ENCODE assay signal across 10 cellular contexts in the genomic region with DNA sequence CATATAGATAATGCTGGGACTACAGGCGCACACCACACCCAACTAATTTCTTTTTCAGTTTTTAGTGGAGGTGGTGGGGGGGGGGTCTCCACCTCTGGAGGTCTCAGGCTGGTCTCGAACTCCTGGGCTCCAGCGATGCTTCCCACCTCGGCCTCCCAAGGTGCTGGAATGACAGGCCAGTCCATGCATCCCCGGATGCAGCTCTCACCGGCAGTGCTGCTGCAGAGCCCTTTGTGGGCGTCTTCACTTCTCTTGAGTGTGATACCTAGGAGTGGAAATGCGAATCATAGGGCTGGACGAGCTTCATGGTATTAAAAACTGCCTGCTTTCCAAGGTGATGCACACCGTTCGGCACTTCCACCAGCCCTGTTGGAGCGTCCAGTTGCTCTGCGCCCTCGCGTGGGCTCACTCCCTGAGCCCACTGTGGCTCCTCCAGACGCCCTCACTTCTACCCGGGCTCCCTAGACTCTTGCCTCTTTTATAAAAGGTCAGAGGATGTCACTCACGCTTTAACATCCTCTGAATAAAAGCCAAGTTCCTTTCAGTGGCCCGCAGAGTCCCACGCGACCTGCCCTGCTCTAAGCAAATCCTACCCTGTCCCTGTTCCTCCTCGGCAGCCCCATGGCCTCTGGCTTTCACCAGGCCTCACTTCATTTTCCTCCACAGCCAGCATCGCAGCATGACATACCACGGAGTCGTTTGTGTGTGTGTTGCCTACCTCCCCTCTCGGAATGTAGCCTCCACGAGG. TPM values are rescaled to one million over a fixed set of nuclear protein-coding genes. Genes with fewer than 3 reads are reported as not detected.
DNase-seq lines count a peak whose midpoint lies in the region; ATAC-seq, FAIRE-seq and TF ChIP-seq lines count a peak whose summit lies in the region.
"Had no signal": no experiment of that assay in that cellular context is flagged by ENCODE, and none has a peak within 500 bp of the region (broad histone marks: within the 10 kb centered on the region; RNA-seq: fewer than 3 reads in every experiment).

No MANE protein-coding gene starts in this region.

- ATAC-seq in A549 = no peak

- no peaks in the 10 kb centered on the region for H3K9me3 Mint-ChIP-seq in activated CD4-positive, alpha-beta memory T cell treated with anti-CD3 and anti-CD28 coated beads for 36 hours

- H3K4me1 ChIP-seq in A549 = peaks cover 17% of the 10 kb centered on the region
- H3K4me1 ChIP-seq in liver (ENCODE audit: control insufficient read depth in 4 of 4, insufficient read depth in 4 of 4, low read length in 3 of 4) = peaks cover 9 to 54% (median 40%) of the 10 kb centered on the region in 4 donors

- DNase-seq in A549 (ENCODE audit: low read depth in 1 of 2, low spot score in 1 of 2) (no peak), GM12892 (ENCODE audit: insufficient read length) (no peak), cerebellar nuclear complex (lab: John Stamatoyannopoulos, UW) (no peak), inferior parietal cortex (ENCODE audit: extremely low spot score) (no peak), NCI-H446 treated with DMSO at 0.1 percent for 48 hours (lab: John Stamatoyannopoulos, UW) (no peak), MV-4-11 (lab: John Stamatoyannopoulos, UW) (no peak)
- DNase-seq in activated CD4-positive, alpha-beta memory T cell treated with anti-CD3 and anti-CD28 coated beads for 36 hours = peak; percentile 39
- DNase-seq: DMS79, NCI-H2171 had no signal

- H3K4me1 Mint-ChIP-seq in activated CD4-positive, alpha-beta memory T cell treated with anti-CD3 and anti-CD28 coated beads for 36 hours (ENCODE audit: low read depth) = peaks cover 68% of the 10 kb centered on the region

- POLR2A ChIA-PET in A549 (lab: Yijun Ruan, JAX) = interaction anchor here (0.6 kb wide), 1 partner anchor 257 kb away, joined by 5 read pairs; no protein-coding TSS in a partner anchor
- POLR2A ChIA-PET in activated CD4-positive, alpha-beta memory T cell treated with anti-CD3 and anti-CD28 coated beads for 36 hours (lab: Charles Lee) = interaction anchor here (0.5 kb wide), 1 partner anchor 15 kb away, joined by 3 read pairs; no protein-coding TSS in a partner anchor

- no peak for TF ChIP-seq POLR2A in A549 (IDR thresholded peaks at IDR 0.05; ENCODE audit: low read length)
- TF ChIP-seq POLR2A in GM12892 (IDR thresholded peaks at IDR 0.05; ENCODE audit: low read depth, low read length) = no peak

- WGBS in A549 (ENCODE audit: missing lambda C conversion rate) = 90% methylated on average over 23 of the region's 27 CpGs
- 85% methylated on average over 27 of the region's 27 CpGs for WGBS in liver

- H3K27ac ChIP-seq in A549 (peak overlapping the region; percentile 95 to 98), liver (ENCODE audit: low read depth in 1 of 2, low read length in 2 of 2) (peak overlapping the region; percentile 68 to 73)

- peaks cover 7% of the 10 kb centered on the region for H3K27me3 Mint-ChIP-seq in activated CD4-positive, alpha-beta memory T cell treated with anti-CD3 and anti-CD28 coated beads for 36 hours

- H3K9me3 ChIP-seq in A549 (no peaks in the 10 kb centered on the region), liver (ENCODE audit: control insufficient read depth in 4 of 4, low read length in 3 of 4) (no peaks in the 10 kb centered on the region)

- no peak for TF ChIP-seq EP300 in A549 (IDR thresholded peaks at IDR 0.05)

- H3K36me3 Mint-ChIP-seq in activated CD4-positive, alpha-beta memory T cell treated with anti-CD3 and anti-CD28 coated beads for 36 hours = peaks cover 4% of the 10 kb centered on the region

- no peak for TF ChIP-seq RAD21 in A549 (conservative IDR thresholded peaks at IDR 0.05 in 1 of 2, IDR thresholded peaks at IDR 0.05 in 1 of 2)
- no peak for TF ChIP-seq RAD21 in liver (IDR thresholded peaks at IDR 0.05)

- H3K27ac Mint-ChIP-seq in activated CD4-positive, alpha-beta memory T cell treated with anti-CD3 and anti-CD28 coated beads for 36 hours = peak overlapping the region; percentile 5

- H3K27me3 ChIP-seq in liver (ENCODE audit: control insufficient read depth in 4 of 4, insufficient read depth in 4 of 4, low read length in 3 of 4) = no peaks in the 10 kb centered on the region

- intact Hi-C loops in activated CD4-positive, alpha-beta memory T cell treated with anti-CD3 and anti-CD28 coated beads for 36 hours (cut with micrococcal nuclease) = loop anchor here (5.0 to 10.0 kb wide), 3 partner anchors 148 to 690 kb away; partner anchors contain the start of genes ATP6V1E1, IL17RA and PEX26

- peak overlapping the region in 1 of 2 donors; percentile 6 for H3K9ac ChIP-seq in liver (ENCODE audit: low read depth in 1 of 2, low read length in 2 of 2)

- H3K4me3 Mint-ChIP-seq in activated CD4-positive, alpha-beta memory T cell treated with anti-CD3 and anti-CD28 coated beads for 36 hours = peak overlapping the region; percentile 55

- FAIRE-seq in A549 (lab: Jason Lieb, UNC) (no peak), GM12892 (lab: Jason Lieb, UNC) (peak; percentile 21)

- CTCF ChIA-PET in A549 (lab: Yijun Ruan, JAX) = interaction anchor here (0.7 to 4.5 kb wide), 3 partner anchors 14 to 123 kb away, joined by 3 to 26 read pairs (median 12); no protein-coding TSS in a partner anchor
- CTCF ChIA-PET in activated CD4-positive, alpha-beta memory T cell treated with anti-CD3 and anti-CD28 coated beads for 36 hours (lab: Charles Lee) = interaction anchor here (2.9 to 5.1 kb wide), 3 partner anchors 10 to 301 kb away, joined by 10 to 35 read pairs (median 11); no protein-coding TSS in a partner anchor

- peak overlapping the region; percentile 93 for H3K4me2 ChIP-seq in A549

- H3K4me3 ChIP-seq in A549 = peak overlapping the region; percentile 98
- H3K4me3 ChIP-seq in liver (ENCODE audit: low read depth in 1 of 3, low read length in 3 of 3) = no peak overlapping the region

- no peaks in the 10 kb centered on the region for H3K36me3 ChIP-seq in liver (ENCODE audit: control insufficient read depth in 4 of 4, insufficient read depth in 3 of 4, low read depth in 1 of 4, low read length in 3 of 4)

- TF ChIP-seq CTCF in A549 (IDR thresholded peaks at IDR 0.05) = no peak
- TF ChIP-seq CTCF in liver (IDR thresholded peaks at IDR 0.05; ENCODE audit: low read depth, low read length, missing input control) = no peak

TF ChIP-seq in A549, 52 proteins besides CTCF, POLR2A, EP300 and RAD21:
- TF ChIP-seq FOSL2 (IDR thresholded peaks at IDR 0.05) (no peak), FOSL2 (CRISPR knock-in tag; IDR thresholded peaks at IDR 0.05) (no peak), FOSB (CRISPR knock-in tag; IDR thresholded peaks at IDR 0.05) (no peak), HDAC2 (IDR thresholded peaks at IDR 0.05) (no peak), JUNB (IDR thresholded peaks at IDR 0.05) (no peak), KDM1A (IDR thresholded peaks at IDR 0.05; ENCODE audit: low read depth) (no peak)
- TF ChIP-seq, protein P1, sequence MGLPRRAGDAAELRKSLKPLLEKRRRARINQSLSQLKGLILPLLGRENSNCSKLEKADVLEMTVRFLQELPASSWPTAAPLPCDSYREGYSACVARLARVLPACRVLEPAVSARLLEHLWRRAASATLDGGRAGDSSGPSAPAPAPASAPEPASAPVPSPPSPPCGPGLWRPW (IDR thresholded peaks at IDR 0.05) = no peak

TF ChIP-seq in liver, 16 proteins besides CTCF, POLR2A, EP300 and RAD21 (continues in another document):
- TF ChIP-seq, protein P2, sequence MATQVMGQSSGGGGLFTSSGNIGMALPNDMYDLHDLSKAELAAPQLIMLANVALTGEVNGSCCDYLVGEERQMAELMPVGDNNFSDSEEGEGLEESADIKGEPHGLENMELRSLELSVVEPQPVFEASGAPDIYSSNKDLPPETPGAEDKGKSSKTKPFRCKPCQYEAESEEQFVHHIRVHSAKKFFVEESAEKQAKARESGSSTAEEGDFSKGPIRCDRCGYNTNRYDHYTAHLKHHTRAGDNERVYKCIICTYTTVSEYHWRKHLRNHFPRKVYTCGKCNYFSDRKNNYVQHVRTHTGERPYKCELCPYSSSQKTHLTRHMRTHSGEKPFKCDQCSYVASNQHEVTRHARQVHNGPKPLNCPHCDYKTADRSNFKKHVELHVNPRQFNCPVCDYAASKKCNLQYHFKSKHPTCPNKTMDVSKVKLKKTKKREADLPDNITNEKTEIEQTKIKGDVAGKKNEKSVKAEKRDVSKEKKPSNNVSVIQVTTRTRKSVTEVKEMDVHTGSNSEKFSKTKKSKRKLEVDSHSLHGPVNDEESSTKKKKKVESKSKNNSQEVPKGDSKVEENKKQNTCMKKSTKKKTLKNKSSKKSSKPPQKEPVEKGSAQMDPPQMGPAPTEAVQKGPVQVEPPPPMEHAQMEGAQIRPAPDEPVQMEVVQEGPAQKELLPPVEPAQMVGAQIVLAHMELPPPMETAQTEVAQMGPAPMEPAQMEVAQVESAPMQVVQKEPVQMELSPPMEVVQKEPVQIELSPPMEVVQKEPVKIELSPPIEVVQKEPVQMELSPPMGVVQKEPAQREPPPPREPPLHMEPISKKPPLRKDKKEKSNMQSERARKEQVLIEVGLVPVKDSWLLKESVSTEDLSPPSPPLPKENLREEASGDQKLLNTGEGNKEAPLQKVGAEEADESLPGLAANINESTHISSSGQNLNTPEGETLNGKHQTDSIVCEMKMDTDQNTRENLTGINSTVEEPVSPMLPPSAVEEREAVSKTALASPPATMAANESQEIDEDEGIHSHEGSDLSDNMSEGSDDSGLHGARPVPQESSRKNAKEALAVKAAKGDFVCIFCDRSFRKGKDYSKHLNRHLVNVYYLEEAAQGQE (IDR thresholded peaks at IDR 0.05) = no peak
- TF ChIP-seq RXRA (IDR thresholded peaks at IDR 0.05) = no peak
- no peak for TF ChIP-seq ATF3 (IDR thresholded peaks at IDR 0.05)
- TF ChIP-seq NR2F2 (IDR thresholded peaks at IDR 0.05) = no peak
- TF ChIP-seq JUND (IDR thresholded peaks at IDR 0.05) = no peak
- TF ChIP-seq GABPA (IDR thresholded peaks at IDR 0.05 in 1 of 2, conservative IDR thresholded peaks at IDR 0.05 in 1 of 2) = no peak
- no peak for TF ChIP-seq EGR1 (IDR thresholded peaks at IDR 0.05; ENCODE audit: low read depth in 2 of 2)
- no peak for TF ChIP-seq YY1 (IDR thresholded peaks at IDR 0.05)
- no peak for TF ChIP-seq SP1 (IDR thresholded peaks at IDR 0.05)

RNA-seq across cellular contexts. Expression of gene BID, which starts 0.8 kb away (rescaled TPM):
- 50.8 and 62.8 TPM in 2 replicates for polyA plus RNA-seq in A549 (2011; rRNA removed)
- polyA plus RNA-seq in A549 (2012; cell fraction: cytosol; rRNA removed) = 183 and 208 TPM in 2 replicates
- polyA plus RNA-seq in A549 (2012; cell fraction: nucleus; rRNA removed) = 167 and 250 TPM in 2 replicates
- 51.7 to 57.6 TPM (median 56.6 TPM) in 3 replicates for polyA plus RNA-seq in A549 (2017; fragmentation: RNase III; extraction: RNeasy Plus Mini Kit Qiagen cat#74134 plus additional on column Dnase treatment)
- 22.6 and 25.3 TPM in 2 replicates for polyA minus RNA-seq in A549 (2011; rRNA and poly(A)+ RNA removed)
- 93.1 TPM for polyA plus RNA-seq in GM12892 (2012; ENCODE audit: missing spikeins)
- total RNA-seq in activated CD4-positive, alpha-beta memory T cell treated with anti-CD3 and anti-CD28 coated beads for 36 hours = 10 to 100 TPM; 22.3 to 24.7 TPM
- 10 to 100 TPM; 28.7 to 44.5 TPM for total RNA-seq in liver
- polyA plus RNA-seq in liver = 10 to 100 TPM; 60.7 to 66.9 TPM
